ENCODE assay signal across 10 cellular contexts in the genomic region with DNA sequence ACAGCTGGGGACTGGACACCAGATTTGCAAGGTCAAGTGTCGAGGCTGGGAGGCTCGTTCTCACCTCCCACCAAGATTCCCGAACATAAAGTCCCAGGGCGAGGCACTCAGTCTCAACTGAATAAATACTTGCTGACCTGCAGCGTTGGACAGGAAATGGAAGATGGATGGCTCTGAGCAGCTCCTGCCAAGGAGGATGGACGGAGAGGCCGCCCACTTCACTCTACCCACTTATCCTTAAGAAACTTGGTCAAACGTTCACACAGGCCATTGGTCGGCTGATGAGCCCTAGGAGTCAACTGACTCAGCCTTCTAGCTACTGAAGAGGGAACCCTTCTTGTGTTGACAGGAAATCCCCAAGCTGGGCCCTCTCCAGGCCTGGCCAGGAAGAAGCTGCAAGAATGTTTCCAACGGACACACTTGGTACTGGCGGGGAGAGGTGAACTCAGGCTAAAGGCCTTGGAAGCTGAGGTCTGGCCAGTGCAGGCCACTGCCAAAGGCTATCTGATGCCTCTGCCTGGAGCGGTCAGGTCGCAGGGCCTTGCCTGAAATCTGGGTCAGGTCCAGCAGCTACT. TPM values are rescaled to one million over a fixed set of nuclear protein-coding genes. Genes with fewer than 3 reads are reported as not detected.
DNase-seq lines count a peak whose midpoint lies in the region; ATAC-seq and TF ChIP-seq lines count a peak whose summit lies in the region.
"Had no signal": no experiment of that assay in that cellular context is flagged by ENCODE, and none has a peak within 500 bp of the region (broad histone marks: within the 10 kb centered on the region; RNA-seq: fewer than 3 reads in every experiment).

No MANE protein-coding gene starts in this region.

- no peak for TF ChIP-seq POLR2A in uterus (IDR thresholded peaks at IDR 0.05)

- no peaks in the 10 kb centered on the region for H3K27me3 Mint-ChIP-seq in activated naive CD4-positive, alpha-beta T cell treated with anti-CD3 and anti-CD28 coated beads for 36 hours (ENCODE audit: low read depth)
- peaks cover 10% of the 10 kb centered on the region for H3K27me3 Mint-ChIP-seq in endothelial cell (ENCODE audit: unreplicated experiment)
- H3K27me3 Mint-ChIP-seq in CD8-positive, alpha-beta T cell (ENCODE audit: low read depth): no peaks in the 10 kb centered on the region
- H3K27me3 Mint-ChIP-seq: activated naive CD8-positive, alpha-beta T cell treated with anti-CD3 and anti-CD28 coated beads, Interleukin-2, amount 10 ng/mL, durations not matched to agents 7 days and 5 days had no signal

- TF ChIP-seq CTCF in endothelial cell (IDR thresholded peaks at IDR 0.05; ENCODE audit: unreplicated experiment): no peak
- TF ChIP-seq CTCF in uterus (IDR thresholded peaks at IDR 0.05): peak in 3 of 4 experiments; percentile 6 to 53 (median 16)
- TF ChIP-seq CTCF in CD8-positive, alpha-beta T cell (IDR thresholded peaks at IDR 0.05): no peak

- H3K4me3 ChIP-seq in muscle layer of duodenum (ENCODE audit: low read depth in 1 of 2, low read length in 2 of 2) (no peak overlapping the region), uterus (no peak overlapping the region)
- no peak overlapping the region for H3K4me3 ChIP-seq in CD8-positive, alpha-beta T cell (ENCODE audit: low read depth, low read length)

- H3K4me1 Mint-ChIP-seq in activated naive CD4-positive, alpha-beta T cell treated with anti-CD3 and anti-CD28 coated beads for 36 hours (ENCODE audit: low read depth): peaks cover 47% of the 10 kb centered on the region
- peaks cover 25% of the 10 kb centered on the region for H3K4me1 Mint-ChIP-seq in endothelial cell (ENCODE audit: unreplicated experiment)
- peaks cover 36% of the 10 kb centered on the region for H3K4me1 Mint-ChIP-seq in CD8-positive, alpha-beta T cell (ENCODE audit: low read depth)

- CTCF ChIA-PET in activated naive CD4-positive, alpha-beta T cell treated with anti-CD3 and anti-CD28 coated beads for 36 hours (lab: Charles Lee): interaction anchor here (2.6 kb wide), 1 partner anchor 20 kb away, joined by 14 read pairs; no protein-coding TSS in a partner anchor
- CTCF ChIA-PET in CD8-positive, alpha-beta T cell (lab: Charles Lee): interaction anchor here (2.6 to 2.9 kb wide), 2 partner anchors 20 to 98 kb away, joined by 9 to 13 read pairs; no protein-coding TSS in a partner anchor

- H3K4me1 ChIP-seq in muscle layer of duodenum (ENCODE audit: control insufficient read depth in 1 of 2, insufficient read depth in 2 of 2, low read length in 2 of 2) (peaks cover 17 to 36% of the 10 kb centered on the region in 2 donors), uterus (peaks cover 32 to 34% of the 10 kb centered on the region in 2 donors)
- peaks cover 22% of the 10 kb centered on the region for H3K4me1 ChIP-seq in CD8-positive, alpha-beta T cell (ENCODE audit: insufficient read depth, low read length)

- H3K9me3 Mint-ChIP-seq in activated naive CD4-positive, alpha-beta T cell treated with anti-CD3 and anti-CD28 coated beads for 36 hours: no peaks in the 10 kb centered on the region
- H3K9me3 Mint-ChIP-seq in activated naive CD4-positive, alpha-beta T cell treated with anti-CD3 and anti-CD28 coated beads, Interleukin-2, amount 50 U/mL, for 72 hours: no peaks in the 10 kb centered on the region
- H3K9me3 Mint-ChIP-seq in endothelial cell (ENCODE audit: unreplicated experiment): no peaks in the 10 kb centered on the region
- no peaks in the 10 kb centered on the region for H3K9me3 Mint-ChIP-seq in CD8-positive, alpha-beta T cell
- H3K9me3 Mint-ChIP-seq: activated naive CD8-positive, alpha-beta T cell treated with anti-CD3 and anti-CD28 coated beads, Interleukin-2, amount 10 ng/mL, durations not matched to agents 7 days and 5 days had no signal

- H3K27me3 ChIP-seq in muscle layer of duodenum (ENCODE audit: low read depth, low read length) (no peaks in the 10 kb centered on the region), uterus (no peaks in the 10 kb centered on the region)
- H3K27me3 ChIP-seq in CD8-positive, alpha-beta T cell (ENCODE audit: insufficient read depth, low read length): no peaks in the 10 kb centered on the region

- peak overlapping the region; percentile 31 for H3K27ac Mint-ChIP-seq in activated naive CD4-positive, alpha-beta T cell treated with anti-CD3 and anti-CD28 coated beads for 36 hours
- H3K27ac Mint-ChIP-seq in activated naive CD4-positive, alpha-beta T cell treated with anti-CD3 and anti-CD28 coated beads, Interleukin-2, amount 50 U/mL, for 72 hours: peak overlapping the region in 1 of 2 donors; percentile 79
- H3K27ac Mint-ChIP-seq in endothelial cell (ENCODE audit: unreplicated experiment): no peak overlapping the region
- H3K27ac Mint-ChIP-seq in CD8-positive, alpha-beta T cell: no peak overlapping the region

- POLR2A ChIA-PET in CD8-positive, alpha-beta T cell (lab: Charles Lee): no interaction called here

- peak; percentile 36 for DNase-seq in activated naive CD4-positive, alpha-beta T cell treated with anti-CD3 and anti-CD28 coated beads for 36 hours
- no peak for DNase-seq in activated naive CD4-positive, alpha-beta T cell treated with anti-CD3 and anti-CD28 coated beads, Interleukin-2, amount 50 U/mL, for 72 hours (ENCODE audit: low spot score in 2 of 2)
- DNase-seq in endothelial cell (ENCODE audit: low spot score): peak; percentile 27
- peak; percentile 90 to 95 for DNase-seq in uterus
- no peak for DNase-seq in CD8-positive, alpha-beta T cell
- DNase-seq in GF-D8 (lab: John Stamatoyannopoulos, UW): no peak
- DNase-seq in hippocampal formation (lab: John Stamatoyannopoulos, UW): no peak
- DNase-seq: activated naive CD8-positive, alpha-beta T cell treated with anti-CD3 and anti-CD28 coated beads, Interleukin-2, amount 10 ng/mL, durations not matched to agents 7 days and 5 days; NCI-H748 treated with DMSO at 0.1 percent for 48 hours had no signal

- intact Hi-C loops in activated naive CD4-positive, alpha-beta T cell treated with anti-CD3 and anti-CD28 coated beads for 36 hours (cut with micrococcal nuclease): no loop called here
- intact Hi-C loops in uterus (cut with DNase I; ENCODE audit: low total_unique reads): no loop called here
- intact Hi-C loops in CD8-positive, alpha-beta T cell (cut with DNase I, micrococcal nuclease): no loop called here

- no peaks in the 10 kb centered on the region for H3K9me3 ChIP-seq in muscle layer of duodenum (ENCODE audit: control insufficient read depth in 1 of 2, low read length in 2 of 2)
- H3K9me3 ChIP-seq in uterus: no peaks in the 10 kb centered on the region
- no peaks in the 10 kb centered on the region for H3K9me3 ChIP-seq in CD8-positive, alpha-beta T cell (ENCODE audit: low read length)

- H3K4me3 Mint-ChIP-seq in activated naive CD4-positive, alpha-beta T cell treated with anti-CD3 and anti-CD28 coated beads for 36 hours: no peak overlapping the region
- H3K4me3 Mint-ChIP-seq in endothelial cell (ENCODE audit: unreplicated experiment): no peak overlapping the region
- no peak overlapping the region for H3K4me3 Mint-ChIP-seq in CD8-positive, alpha-beta T cell
- H3K4me3 Mint-ChIP-seq: activated naive CD8-positive, alpha-beta T cell treated with anti-CD3 and anti-CD28 coated beads, Interleukin-2, amount 10 ng/mL, durations not matched to agents 7 days and 5 days had no signal

- peak overlapping the region; percentile 42 for H3K27ac ChIP-seq in muscle layer of duodenum (ENCODE audit: low read length)
- H3K27ac ChIP-seq in uterus: peak overlapping the region; percentile 86 to 92
- H3K27ac ChIP-seq in CD8-positive, alpha-beta T cell (ENCODE audit: low read depth, low read length): no peak overlapping the region

- ATAC-seq in activated naive CD4-positive, alpha-beta T cell treated with anti-CD3 and anti-CD28 coated beads, Interleukin-2, amount 50 U/mL, for 72 hours: no peak
- no peak for ATAC-seq in CD8-positive, alpha-beta T cell

- peaks cover 0 to 17% of the 10 kb centered on the region in 2 donors for H3K36me3 ChIP-seq in muscle layer of duodenum (ENCODE audit: control insufficient read depth in 1 of 2, insufficient read depth in 2 of 2, low read length in 2 of 2)
- no peaks in the 10 kb centered on the region for H3K36me3 ChIP-seq in uterus
- H3K36me3 ChIP-seq in CD8-positive, alpha-beta T cell (ENCODE audit: insufficient read depth, low read length): no peaks in the 10 kb centered on the region

- peaks cover 4% of the 10 kb centered on the region for H3K36me3 Mint-ChIP-seq in activated naive CD4-positive, alpha-beta T cell treated with anti-CD3 and anti-CD28 coated beads for 36 hours (ENCODE audit: low read depth)
- H3K36me3 Mint-ChIP-seq in activated naive CD4-positive, alpha-beta T cell treated with anti-CD3 and anti-CD28 coated beads, Interleukin-2, amount 50 U/mL, for 72 hours: no peaks in the 10 kb centered on the region
- H3K36me3 Mint-ChIP-seq in endothelial cell (ENCODE audit: low read depth, unreplicated experiment): peaks cover 10% of the 10 kb centered on the region
- peaks cover 45% of the 10 kb centered on the region for H3K36me3 Mint-ChIP-seq in CD8-positive, alpha-beta T cell

RNA-seq across cellular contexts. Expression of gene VAC14, which starts 50.0 kb away (rescaled TPM):
- total RNA-seq in activated naive CD4-positive, alpha-beta T cell treated with anti-CD3 and anti-CD28 coated beads for 36 hours: 10 to 100 TPM; 19.6 to 20.6 TPM
- 10 to 100 TPM; 22.5 to 28.8 TPM for total RNA-seq in activated naive CD4-positive, alpha-beta T cell treated with anti-CD3 and anti-CD28 coated beads, Interleukin-2, amount 50 U/mL, for 72 hours
- total RNA-seq in endothelial cell (ENCODE audit: unreplicated experiment): 35.6 TPM
- total RNA-seq in uterus: 10 to 100 TPM in 3 of 4 donors, 1 to 10 TPM in 1; 4.7 to 30.6 (median 17.4) TPM
- total RNA-seq in CD8-positive, alpha-beta T cell: 10 to 100 TPM; 27.1 to 27.2 TPM

Comparison
In these comparisons a context has a peak if more than half of its experiments do, and no peak if none do; other contexts are left out.
1. DNase-seq: peak in activated naive CD4-positive, alpha-beta T cell treated with anti-CD3 and anti-CD28 coated beads for 36 hours (single experiment), endothelial cell (single experiment) and uterus (2 of 2); none in activated naive CD4-positive, alpha-beta T cell treated with anti-CD3 and anti-CD28 coated beads, Interleukin-2, amount 50 U/mL, for 72 hours (0 of 2), CD8-positive, alpha-beta T cell (0 of 7), GF-D8 (single experiment) and hippocampal formation (0 of 2).
2. CTCF ChIP-seq: peak in uterus (3 of 4); none in endothelial cell (single experiment) and CD8-positive, alpha-beta T cell (single experiment).